Comparison of ENCODE assay signal across 10 cellular contexts in genomic region chr18:48943736-48944527, GRCh38. TPM values are rescaled to one million over a fixed set of nuclear protein-coding genes. Genes with fewer than 3 reads are reported as not detected.
DNase-seq lines count a peak whose midpoint lies in the region; ATAC-seq and TF ChIP-seq lines count a peak whose summit lies in the region.
"Had no signal": no experiment of that assay in that cellular context is flagged by ENCODE, and none has a peak within 500 bp of the region (broad histone marks: within the 10 kb centered on the region; RNA-seq: fewer than 3 reads in every experiment).

No MANE protein-coding gene starts in this region.

- TF ChIP-seq POLR2A in breast epithelium (IDR thresholded peaks at IDR 0.05): no peak
- TF ChIP-seq POLR2A in transverse colon (IDR thresholded peaks at IDR 0.05): no peak

- ATAC-seq in mucosa of descending colon: no peak
- ATAC-seq in HG02588 (IDR thresholded peaks at IDR 0.05; ENCODE audit: unreplicated experiment): no peak

- WGBS in transverse colon (ENCODE audit: low coverage in 1 of 2), 2 donors: 72 to 78% methylated on average over 5 to 8 of the region's 8 CpGs

- no peak for TF ChIP-seq CTCF in breast epithelium (IDR thresholded peaks at IDR 0.05)
- no peak for TF ChIP-seq CTCF in mucosa of descending colon (IDR thresholded peaks at IDR 0.05)
- TF ChIP-seq CTCF in transverse colon (IDR thresholded peaks at IDR 0.05): no peak

- H3K4me1 ChIP-seq in breast epithelium: peaks cover 9 to 34% of the 10 kb centered on the region in 2 donors
- H3K4me1 ChIP-seq in mucosa of descending colon (ENCODE audit: low read depth): peaks cover 74% of the 10 kb centered on the region
- H3K4me1 ChIP-seq in transverse colon: peaks cover 67 to 94% (median 92%) of the 10 kb centered on the region in 4 donors

- H3K9me3 Mint-ChIP-seq in activated naive CD4-positive, alpha-beta T cell treated with anti-CD3 and anti-CD28 coated beads, Interleukin-2, amount 10 ng/mL, durations not matched to agents 7 days and 5 days: no peaks in the 10 kb centered on the region
- no peaks in the 10 kb centered on the region for H3K9me3 Mint-ChIP-seq in activated naive CD4-positive, alpha-beta T cell treated with anti-CD3 and anti-CD28 coated beads for 36 hours

- H3K36me3 Mint-ChIP-seq in activated naive CD4-positive, alpha-beta T cell treated with anti-CD3 and anti-CD28 coated beads, Interleukin-2, amount 10 ng/mL, durations not matched to agents 7 days and 5 days: peaks cover 89% of the 10 kb centered on the region
- peaks cover 15% of the 10 kb centered on the region for H3K36me3 Mint-ChIP-seq in activated naive CD4-positive, alpha-beta T cell treated with anti-CD3 and anti-CD28 coated beads for 36 hours (ENCODE audit: low read depth)

- no peaks in the 10 kb centered on the region for H3K36me3 ChIP-seq in breast epithelium
- no peaks in the 10 kb centered on the region for H3K36me3 ChIP-seq in mucosa of descending colon (ENCODE audit: low read depth)
- H3K36me3 ChIP-seq in transverse colon: no peaks in the 10 kb centered on the region

- H3K27ac Mint-ChIP-seq in activated naive CD4-positive, alpha-beta T cell treated with anti-CD3 and anti-CD28 coated beads, Interleukin-2, amount 10 ng/mL, durations not matched to agents 7 days and 5 days: peak overlapping the region; percentile 50
- no peak overlapping the region for H3K27ac Mint-ChIP-seq in activated naive CD4-positive, alpha-beta T cell treated with anti-CD3 and anti-CD28 coated beads for 36 hours

- intact Hi-C loops in activated naive CD4-positive, alpha-beta T cell treated with anti-CD3 and anti-CD28 coated beads for 36 hours (cut with micrococcal nuclease): loop anchor here (10.0 kb wide), 2 partner anchors 409 to 471 kb away; partner anchors contain the start of gene CTIF
- intact Hi-C loops in breast epithelium (cut with DNase I; ENCODE audit: low total_unique reads): no loop called here
- intact Hi-C loops in mucosa of descending colon (cut with DNase I, micrococcal nuclease): no loop called here
- intact Hi-C loops in transverse colon (cut with DNase I; ENCODE audit: low total_unique reads): loop anchor here (10.0 kb wide), 1 partner anchor 159 kb away; no protein-coding TSS in a partner anchor

- peaks cover 93% of the 10 kb centered on the region for H3K4me1 Mint-ChIP-seq in activated naive CD4-positive, alpha-beta T cell treated with anti-CD3 and anti-CD28 coated beads, Interleukin-2, amount 10 ng/mL, durations not matched to agents 7 days and 5 days
- peaks cover 86% of the 10 kb centered on the region for H3K4me1 Mint-ChIP-seq in activated naive CD4-positive, alpha-beta T cell treated with anti-CD3 and anti-CD28 coated beads for 36 hours (ENCODE audit: low read depth)

- H3K27me3 ChIP-seq in breast epithelium (no peaks in the 10 kb centered on the region), transverse colon (no peaks in the 10 kb centered on the region)
- H3K27me3 ChIP-seq: neutrophil had no signal

- TF ChIP-seq EP300 in transverse colon (IDR thresholded peaks at IDR 0.05; ENCODE audit: low read depth): no peak

- DNase-seq in activated naive CD4-positive, alpha-beta T cell treated with anti-CD3 and anti-CD28 coated beads, Interleukin-2, amount 10 ng/mL, durations not matched to agents 7 days and 5 days: peak; percentile 63
- DNase-seq in activated naive CD4-positive, alpha-beta T cell treated with anti-CD3 and anti-CD28 coated beads for 36 hours: no peak
- no peak for DNase-seq in breast epithelium (ENCODE audit: low spot score in 2 of 2)
- peak in 2 of 3 donors; percentile 35 to 48 for DNase-seq in mucosa of descending colon
- peak; percentile 26 for DNase-seq in transverse colon
- DNase-seq in anterior cingulate cortex (lab: John Stamatoyannopoulos, UW): no peak
- DNase-seq in GM19238 (ENCODE audit: insufficient read length, low spot score): no peak
- DNase-seq: Karpas-422 had no signal

- CTCF ChIA-PET in activated naive CD4-positive, alpha-beta T cell treated with anti-CD3 and anti-CD28 coated beads, Interleukin-2, amount 10 ng/mL, durations not matched to agents 7 days and 5 days (lab: Charles Lee): no interaction called here
- CTCF ChIA-PET in activated naive CD4-positive, alpha-beta T cell treated with anti-CD3 and anti-CD28 coated beads for 36 hours (lab: Charles Lee): interaction anchor here (2.4 kb wide), 1 partner anchor 11 kb away, joined by 9 read pairs; no protein-coding TSS in a partner anchor

- peak overlapping the region in 1 of 3 donors; percentile 12 for H3K4me3 ChIP-seq in breast epithelium
- no peak overlapping the region for H3K4me3 ChIP-seq in mucosa of descending colon
- H3K4me3 ChIP-seq in transverse colon: no peak overlapping the region

- H3K9me3 ChIP-seq in breast epithelium (no peaks in the 10 kb centered on the region), mucosa of descending colon (no peaks in the 10 kb centered on the region), transverse colon (no peaks in the 10 kb centered on the region)
- H3K9me3 ChIP-seq: neutrophil had no signal

- peaks cover 10% of the 10 kb centered on the region for H3K27me3 Mint-ChIP-seq in activated naive CD4-positive, alpha-beta T cell treated with anti-CD3 and anti-CD28 coated beads, Interleukin-2, amount 10 ng/mL, durations not matched to agents 7 days and 5 days
- no peaks in the 10 kb centered on the region for H3K27me3 Mint-ChIP-seq in activated naive CD4-positive, alpha-beta T cell treated with anti-CD3 and anti-CD28 coated beads for 36 hours (ENCODE audit: low read depth)

- H3K27ac ChIP-seq in breast epithelium: peak overlapping the region; percentile 29 to 36
- H3K27ac ChIP-seq in transverse colon: peak overlapping the region; percentile 92 to 100 (median 98)
- H3K27ac ChIP-seq: neutrophil had no signal

- in situ Hi-C loops in transverse colon (cut with MboI; ENCODE audit: low pct_ligation_motif_present in 1 of 4, low pct_unique_long_range_greater_than_20kb in 1 of 4, low sequenced_read_pairs in 3 of 4): no loop called here

- peak overlapping the region; percentile 62 for H3K4me3 Mint-ChIP-seq in activated naive CD4-positive, alpha-beta T cell treated with anti-CD3 and anti-CD28 coated beads, Interleukin-2, amount 10 ng/mL, durations not matched to agents 7 days and 5 days
- H3K4me3 Mint-ChIP-seq in activated naive CD4-positive, alpha-beta T cell treated with anti-CD3 and anti-CD28 coated beads for 36 hours: no peak overlapping the region

RNA-seq across cellular contexts. Expression of gene SMAD7, which starts 6.8 kb away (rescaled TPM):
- total RNA-seq in activated naive CD4-positive, alpha-beta T cell treated with anti-CD3 and anti-CD28 coated beads for 36 hours: 1 to 10 TPM; 5.9 to 7.0 TPM
- total RNA-seq in breast epithelium (10 to 100 TPM; 17.4 to 21.2 (median 20.6) TPM), mucosa of descending colon (10 to 100 TPM; 22.3 to 67.4 (median 33.1) TPM), transverse colon (100 to 1,000 TPM in 1 of 4 donors, 10 to 100 TPM in 3; 76.0 to 199 (median 77.1) TPM)

Comparison
In these comparisons a context has a peak if more than half of its experiments do, and no peak if none do; other contexts are left out.
1. DNase-seq: peak in activated naive CD4-positive, alpha-beta T cell treated with anti-CD3 and anti-CD28 coated beads, Interleukin-2, amount 10 ng/mL, durations not matched to agents 7 days and 5 days (single experiment), mucosa of descending colon (2 of 3) and transverse colon (single experiment); none in activated naive CD4-positive, alpha-beta T cell treated with anti-CD3 and anti-CD28 coated beads for 36 hours (single experiment), breast epithelium (0 of 2), anterior cingulate cortex (0 of 58) and GM19238 (single experiment).
2. intact Hi-C loops: an anchor here in activated naive CD4-positive, alpha-beta T cell treated with anti-CD3 and anti-CD28 coated beads for 36 hours (10.0 kb wide) and transverse colon (10.0 kb wide); none called in breast epithelium and mucosa of descending colon.